ENCODE assay signal across 1 cellular context in genomic region chr17:10106067-10106466, GRCh38.
TF ChIP-seq lines count a peak whose summit lies in the region.

No MANE protein-coding gene starts in this region.

TF ChIP-seq in H1, 55 proteins besides CTCF, POLR2A, EP300 and RAD21:
- no peak for TF ChIP-seq SP1 (IDR thresholded peaks at IDR 0.05; ENCODE audit: low read depth, low read length)
- TF ChIP-seq SIX5 (IDR thresholded peaks at IDR 0.05; ENCODE audit: low read depth, low read length): no peak
- TF ChIP-seq POLR2AphosphoS5 (IDR thresholded peaks at IDR 0.05; ENCODE audit: low read depth, low read length): no peak
- TF ChIP-seq TAF7 (optimal IDR thresholded peaks at IDR 0.05; ENCODE audit: borderline replicate concordance, low read depth, low read length): no peak
- no peak for TF ChIP-seq CBX5 (IDR thresholded peaks at IDR 0.05; ENCODE audit: low read depth, low read length)
